In genomic region chr4:26850528-26850927, GRCh38 we compare ENCODE assay signal across 5 cellular contexts.
"Had no signal": no experiment of that assay in that cellular context is flagged by ENCODE, and none has a peak within 500 bp of the region (broad histone marks: within the 10 kb centered on the region; RNA-seq: fewer than 3 reads in every experiment).

No MANE protein-coding gene starts in this region.

- H3K4me3 ChIP-seq: GM23338 had no signal

- H3K9me3 Mint-ChIP-seq: GM23338 had no signal

- H2AFZ ChIP-seq: GM23338 had no signal

- DNase-seq: H9, HCEC 1CT, KG1 had no signal

- ATAC-seq: GM23338 had no signal

- H3K4me3 Mint-ChIP-seq: GM23338, H9, IgD-negative memory B cell had no signal

- H3K27ac Mint-ChIP-seq: GM23338, H9, IgD-negative memory B cell had no signal

- H3K4me1 Mint-ChIP-seq: IgD-negative memory B cell had no signal

- H3K4me2 ChIP-seq: GM23338 had no signal
